ENCODE assay signal across 23 cellular contexts in genomic region chr7:118006979-118007378, GRCh38.
DNase-seq lines count a peak whose midpoint lies in the region; ATAC-seq and TF ChIP-seq lines count a peak whose summit lies in the region.
"Had no signal": no experiment of that assay in that cellular context is flagged by ENCODE, and none has a peak within 500 bp of the region (broad histone marks: within the 10 kb centered on the region; RNA-seq: fewer than 3 reads in every experiment).

No MANE protein-coding gene starts in this region.

- H3K9me2 ChIP-seq in GM23338 (ENCODE audit: insufficient read depth) = no peaks in the 10 kb centered on the region

- H3K4me2 ChIP-seq in GM23338 (no peak overlapping the region), parathyroid adenoma (ENCODE audit: low read length) (peak overlapping the region; percentile 21)
- H3K4me2 ChIP-seq: PC-9 had no signal

- TF ChIP-seq CTCF in GM23338 (conservative IDR thresholded peaks at IDR 0.05; ENCODE audit: low read depth in 2 of 2) = no peak
- no peak for TF ChIP-seq CTCF in parathyroid adenoma (IDR thresholded peaks at IDR 0.05)

- H3K27ac ChIP-seq in GM23338 (ENCODE audit: low read depth) (no peak overlapping the region), parathyroid adenoma (peak overlapping the region; percentile 57)
- H3K27ac ChIP-seq: PC-9, SJSA1 had no signal

- H3K27ac Mint-ChIP-seq in GM23338 = no peak overlapping the region

- H2AFZ ChIP-seq in GM23338 (0 out of 2 replicates have a peak overlapping the region, but pooled peaks have one; percentile 77), parathyroid adenoma (peak overlapping the region; percentile 61)
- H2AFZ ChIP-seq: PC-9 had no signal

- no peaks in the 10 kb centered on the region for H3K36me3 ChIP-seq in GM23338 (ENCODE audit: insufficient read depth)
- no peaks in the 10 kb centered on the region for H3K36me3 ChIP-seq in parathyroid adenoma (ENCODE audit: control insufficient read depth, insufficient read depth, low read length)
- H3K36me3 ChIP-seq: SJSA1 had no signal

- H3K4me1 ChIP-seq in GM23338 (ENCODE audit: insufficient read depth) = peaks cover 6% of the 10 kb centered on the region
- peaks cover 12% of the 10 kb centered on the region for H3K4me1 ChIP-seq in parathyroid adenoma
- H3K4me1 ChIP-seq: SJSA1 had no signal

- H3K27me3 Mint-ChIP-seq in GM23338 (ENCODE audit: insufficient read depth, low read depth, poor library complexity) = peaks cover 6% of the 10 kb centered on the region

- no peaks in the 10 kb centered on the region for H3F3A ChIP-seq in GM23338 (replicated peaks; ENCODE audit: low read depth)

- ATAC-seq in GM23338 (no peak), HG03135 (IDR thresholded peaks at IDR 0.05; ENCODE audit: unreplicated experiment) (no peak)
- ATAC-seq: K562 had no signal

- H3K27me3 ChIP-seq in GM23338 (ENCODE audit: insufficient read depth) (no peaks in the 10 kb centered on the region), parathyroid adenoma (ENCODE audit: control insufficient read depth, insufficient read depth, low read length) (no peaks in the 10 kb centered on the region)
- H3K27me3 ChIP-seq: SJSA1 had no signal

- no peaks in the 10 kb centered on the region for H4K20me1 ChIP-seq in GM23338 (replicated peaks; ENCODE audit: insufficient read depth)

- H3K4me1 Mint-ChIP-seq in GM23338 = peaks cover 15% of the 10 kb centered on the region

- no peaks in the 10 kb centered on the region for H3K79me2 ChIP-seq in GM23338 (replicated peaks; ENCODE audit: insufficient read depth)
- H3K79me2 ChIP-seq in parathyroid adenoma = no peaks in the 10 kb centered on the region

- H3K36me3 Mint-ChIP-seq in GM23338 (ENCODE audit: low read depth) = no peaks in the 10 kb centered on the region

- H3K9me3 Mint-ChIP-seq in GM23338 = no peaks in the 10 kb centered on the region

- no peak overlapping the region for H3K9ac ChIP-seq in parathyroid adenoma

- H3K4me3 ChIP-seq in GM23338 = no peak overlapping the region
- no peak overlapping the region for H3K4me3 ChIP-seq in parathyroid adenoma (ENCODE audit: low read depth, low read length)
- H3K4me3 ChIP-seq: K562, PC-9, SJSA1 had no signal

- no peaks in the 10 kb centered on the region for H3K9me3 ChIP-seq in parathyroid adenoma (ENCODE audit: control insufficient read depth, low read length)
- H3K9me3 ChIP-seq: SJSA1 had no signal

- DNase-seq in GM23338 (ENCODE audit: low spot score) (no peak), astrocyte of the hippocampus (ENCODE audit: low read depth, low spot score) (peak; percentile 23), kidney tubule cell (ENCODE audit: low spot score) (peak; percentile 11), putamen (ENCODE audit: low spot score) (no peak), hippocampal formation (lab: John Stamatoyannopoulos, UW) (no peak), NCI-H69 (lab: John Stamatoyannopoulos, UW) (no peak)
- DNase-seq: 8988T, Calu3, DMS79 treated with DMSO at 0.1 percent for 48 hours, GF-D8, H7, Kasumi-1, NCI-H1417, NCI-H1694, NCI-H2029 treated with DMSO at 0.1 percent for 48 hours, NCI-H446 treated with DMSO at 0.1 percent for 48 hours, NCI-H526, PC-9, Right ventricle myocardium superior had no signal

- H3K4me3 Mint-ChIP-seq in GM23338 = no peak overlapping the region

TF ChIP-seq in GM23338, 12 proteins besides CTCF, POLR2A, EP300 and RAD21 (continues in another document):
- TF ChIP-seq EZH2 (IDR thresholded peaks at IDR 0.05; ENCODE audit: low read depth, unreplicated experiment) (no peak), EZH2phosphoT487 (IDR thresholded peaks at IDR 0.05; ENCODE audit: unreplicated experiment) (no peak), ZNF114 (CRISPR knock-in tag; IDR thresholded peaks at IDR 0.05) (no peak), ZNF462 (CRISPR knock-in tag; IDR thresholded peaks at IDR 0.05) (no peak), CREB1 (CRISPR knock-in tag; IDR thresholded peaks at IDR 0.05; ENCODE audit: low read depth) (no peak), NANOG (IDR thresholded peaks at IDR 0.05; ENCODE audit: borderline replicate concordance) (no peak), STAT1 (IDR thresholded peaks at IDR 0.05; ENCODE audit: unreplicated experiment) (no peak), JUNB (IDR thresholded peaks at IDR 0.05; ENCODE audit: unreplicated experiment) (no peak), POLR2AphosphoS5 (IDR thresholded peaks at IDR 0.05; ENCODE audit: low read depth) (no peak), ZNF331 (CRISPR knock-in tag; IDR thresholded peaks at IDR 0.05; ENCODE audit: low read depth) (no peak)
- TF ChIP-seq, protein P1, sequence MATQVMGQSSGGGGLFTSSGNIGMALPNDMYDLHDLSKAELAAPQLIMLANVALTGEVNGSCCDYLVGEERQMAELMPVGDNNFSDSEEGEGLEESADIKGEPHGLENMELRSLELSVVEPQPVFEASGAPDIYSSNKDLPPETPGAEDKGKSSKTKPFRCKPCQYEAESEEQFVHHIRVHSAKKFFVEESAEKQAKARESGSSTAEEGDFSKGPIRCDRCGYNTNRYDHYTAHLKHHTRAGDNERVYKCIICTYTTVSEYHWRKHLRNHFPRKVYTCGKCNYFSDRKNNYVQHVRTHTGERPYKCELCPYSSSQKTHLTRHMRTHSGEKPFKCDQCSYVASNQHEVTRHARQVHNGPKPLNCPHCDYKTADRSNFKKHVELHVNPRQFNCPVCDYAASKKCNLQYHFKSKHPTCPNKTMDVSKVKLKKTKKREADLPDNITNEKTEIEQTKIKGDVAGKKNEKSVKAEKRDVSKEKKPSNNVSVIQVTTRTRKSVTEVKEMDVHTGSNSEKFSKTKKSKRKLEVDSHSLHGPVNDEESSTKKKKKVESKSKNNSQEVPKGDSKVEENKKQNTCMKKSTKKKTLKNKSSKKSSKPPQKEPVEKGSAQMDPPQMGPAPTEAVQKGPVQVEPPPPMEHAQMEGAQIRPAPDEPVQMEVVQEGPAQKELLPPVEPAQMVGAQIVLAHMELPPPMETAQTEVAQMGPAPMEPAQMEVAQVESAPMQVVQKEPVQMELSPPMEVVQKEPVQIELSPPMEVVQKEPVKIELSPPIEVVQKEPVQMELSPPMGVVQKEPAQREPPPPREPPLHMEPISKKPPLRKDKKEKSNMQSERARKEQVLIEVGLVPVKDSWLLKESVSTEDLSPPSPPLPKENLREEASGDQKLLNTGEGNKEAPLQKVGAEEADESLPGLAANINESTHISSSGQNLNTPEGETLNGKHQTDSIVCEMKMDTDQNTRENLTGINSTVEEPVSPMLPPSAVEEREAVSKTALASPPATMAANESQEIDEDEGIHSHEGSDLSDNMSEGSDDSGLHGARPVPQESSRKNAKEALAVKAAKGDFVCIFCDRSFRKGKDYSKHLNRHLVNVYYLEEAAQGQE (IDR thresholded peaks at IDR 0.05; ENCODE audit: unreplicated experiment) = no peak

Comparison
In these comparisons a context has a peak if more than half of its experiments do, and no peak if none do; other contexts are left out.
1. DNase-seq: peak in astrocyte of the hippocampus (single experiment) and kidney tubule cell (single experiment); none in GM23338 (single experiment), putamen (single experiment), hippocampal formation (0 of 2) and NCI-H69 (single experiment).